In genomic region chr5:79984363-79984762, GRCh38 we compare ENCODE assay signal across 17 cellular contexts.
"Had no signal": no experiment of that assay in that cellular context is flagged by ENCODE, and none has a peak within 500 bp of the region (broad histone marks: within the 10 kb centered on the region; RNA-seq: fewer than 3 reads in every experiment).

No MANE protein-coding gene starts in this region.

- DNase-seq: activated B cell treated with CpG ODN at 0.5 μM for 24 hours; activated CD4-positive, alpha-beta T cell treated with anti-CD3 and anti-CD28 coated beads, Interleukin-2, amount 50 U/mL, for 1 hour; adrenal gland; foreskin keratinocyte; hypothalamus; islet precursor cell; nephron progenitor cell; nucleus accumbens; SJCRH30; stimulated activated CD4-positive, alpha-beta T cell treated with anti-CD3 and anti-CD28 coated beads, Interleukin-4, amount 100 ng/mL, for 24 hours; thyroid gland had no signal

- H3K4me3 Mint-ChIP-seq: activated B cell treated with CpG ODN at 0.5 μM for 24 hours; nephron progenitor cell; stimulated activated memory B cell treated with anti-CD40 and anti-IgM and Interleukin-4, amounts not matched to agents 10 μg/mL and 1 μg/mL and 100 μg/mL, for 72 hours had no signal

- H3K27me3 Mint-ChIP-seq: activated B cell treated with CpG ODN at 0.5 μM for 24 hours; stimulated activated memory B cell treated with anti-CD40 and anti-IgM and Interleukin-4, amounts not matched to agents 10 μg/mL and 1 μg/mL and 100 μg/mL, for 72 hours had no signal

- H3K9me3 ChIP-seq: adrenal gland, breast epithelium, SJCRH30, thyroid gland had no signal

- H3K9me3 Mint-ChIP-seq: activated B cell treated with CpG ODN at 0.5 μM for 24 hours; nephron progenitor cell; stimulated activated memory B cell treated with anti-CD40 and anti-IgM and Interleukin-4, amounts not matched to agents 10 μg/mL and 1 μg/mL and 100 μg/mL, for 72 hours had no signal

- H3K27ac Mint-ChIP-seq: activated B cell treated with CpG ODN at 0.5 μM for 24 hours; nephron progenitor cell; stimulated activated memory B cell treated with anti-CD40 and anti-IgM and Interleukin-4, amounts not matched to agents 10 μg/mL and 1 μg/mL and 100 μg/mL, for 72 hours had no signal

- ATAC-seq: foreskin keratinocyte; sciatic nerve; stimulated activated memory B cell treated with anti-CD40 and anti-IgM and Interleukin-4, amounts not matched to agents 10 μg/mL and 1 μg/mL and 100 μg/mL, for 72 hours had no signal

- H3K4me3 ChIP-seq: adrenal gland, breast epithelium, coronary artery, lung, SJCRH30, thyroid gland had no signal

- H3K27me3 ChIP-seq: adrenal gland, breast epithelium, foreskin keratinocyte, SJCRH30, thyroid gland had no signal

- H3K27ac ChIP-seq: adrenal gland, breast epithelium, coronary artery, foreskin keratinocyte, SJCRH30, thyroid gland had no signal

- FAIRE-seq: astrocyte had no signal
